In the genomic region with DNA sequence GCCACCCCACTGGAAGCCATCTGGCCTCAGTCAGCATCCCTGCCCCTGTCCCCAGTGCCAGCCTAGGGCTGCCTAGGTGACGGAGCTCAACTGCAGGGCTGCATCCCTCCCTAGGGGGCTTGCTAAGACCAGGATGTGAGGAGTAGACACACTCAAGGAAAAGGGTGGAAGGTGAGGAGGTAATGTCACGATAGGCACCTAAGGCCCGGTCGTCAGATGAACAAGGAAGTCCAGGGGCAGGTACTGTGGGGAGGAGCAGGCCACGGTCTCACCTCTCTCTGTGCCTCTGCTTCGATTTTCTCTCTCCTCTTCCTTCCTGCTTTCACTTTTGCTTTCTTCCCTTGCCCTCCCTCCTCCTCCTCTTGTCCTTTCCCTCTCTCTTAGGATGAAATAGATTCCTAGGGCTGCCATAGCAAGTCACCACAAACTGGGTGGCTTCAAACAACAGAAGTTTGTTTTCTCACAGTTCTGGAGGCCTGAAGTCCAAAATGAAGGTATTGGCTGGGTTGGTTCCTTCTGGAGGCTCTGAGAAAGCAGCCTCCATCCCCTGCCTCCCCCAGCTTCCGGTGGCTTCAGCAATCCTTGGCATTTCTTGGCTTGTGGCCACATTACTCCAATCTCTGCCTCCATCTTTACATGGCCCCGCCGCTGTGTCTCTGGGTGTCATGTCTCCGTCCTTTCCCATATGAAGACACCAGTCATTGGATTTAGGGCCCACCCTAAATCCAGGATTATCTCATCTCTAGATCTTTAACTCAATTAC, we compare ENCODE assay signal across 9 cellular contexts.
DNase-seq lines count a peak whose midpoint lies in the region; ATAC-seq and TF ChIP-seq lines count a peak whose summit lies in the region.
"Had no signal": no experiment of that assay in that cellular context is flagged by ENCODE, and none has a peak within 500 bp of the region (broad histone marks: within the 10 kb centered on the region; RNA-seq: fewer than 3 reads in every experiment).

No MANE protein-coding gene starts in this region.

- H3K4me1 Mint-ChIP-seq in activated naive CD8-positive, alpha-beta T cell (ENCODE audit: low read depth), result peaks cover 22% of the 10 kb centered on the region
- peaks cover 12 to 25% (median 21%) of the 10 kb centered on the region in 4 donors for H3K4me1 Mint-ChIP-seq in naive thymus-derived CD8-positive, alpha-beta T cell

- peak; percentile 37 for DNase-seq in GM10248 (ENCODE audit: extremely low spot score)
- peak; percentile 44 for DNase-seq in NCI-H1694 (lab: John Stamatoyannopoulos, UW)
- peak in 3 of 10 donors; percentile 13 to 32 (median 28) for DNase-seq in naive thymus-derived CD8-positive, alpha-beta T cell
- no peak for DNase-seq in NCI-H526 (lab: John Stamatoyannopoulos, UW)
- no peak for DNase-seq in NCI-H2081 treated with DMSO at 0.1 percent for 48 hours (lab: John Stamatoyannopoulos, UW)
- DNase-seq: midbrain, PC-9 had no signal

- H3K4me3 Mint-ChIP-seq in activated naive CD8-positive, alpha-beta T cell, result peak overlapping the region; percentile 64
- peak overlapping the region; percentile 71 to 91 (median 82) for H3K4me3 Mint-ChIP-seq in naive thymus-derived CD8-positive, alpha-beta T cell

- no peaks in the 10 kb centered on the region for H3K9me3 Mint-ChIP-seq in activated naive CD8-positive, alpha-beta T cell (ENCODE audit: low read depth)
- peaks cover 0 to 2% (median 0%) of the 10 kb centered on the region in 9 donors for H3K9me3 Mint-ChIP-seq in naive thymus-derived CD8-positive, alpha-beta T cell

- peak overlapping the region; percentile 43 for H3K27ac Mint-ChIP-seq in activated naive CD8-positive, alpha-beta T cell
- peak overlapping the region; percentile 76 to 94 (median 88) for H3K27ac Mint-ChIP-seq in naive thymus-derived CD8-positive, alpha-beta T cell

- TF ChIP-seq CTCF in GM10248 (IDR thresholded peaks at IDR 0.05; ENCODE audit: control extremely low read depth, extremely low read depth, low read depth, missing control alignments), result no peak

- peaks cover 3% of the 10 kb centered on the region for H3K36me3 Mint-ChIP-seq in activated naive CD8-positive, alpha-beta T cell
- H3K36me3 Mint-ChIP-seq in naive thymus-derived CD8-positive, alpha-beta T cell, result no peaks in the 10 kb centered on the region

- no peaks in the 10 kb centered on the region for H3K27me3 Mint-ChIP-seq in activated naive CD8-positive, alpha-beta T cell
- no peaks in the 10 kb centered on the region for H3K27me3 Mint-ChIP-seq in naive thymus-derived CD8-positive, alpha-beta T cell

- ATAC-seq in naive thymus-derived CD8-positive, alpha-beta T cell, result peak; percentile 61 to 70
- ATAC-seq in HG03108 (IDR thresholded peaks at IDR 0.05; ENCODE audit: unreplicated experiment), result no peak

- POLR2A ChIA-PET in GM10248 (lab: Yijun Ruan, JAX), result no interaction called here
- POLR2A ChIA-PET in naive thymus-derived CD8-positive, alpha-beta T cell (lab: Charles Lee), result no interaction called here

- CTCF ChIA-PET in GM10248 (lab: Yijun Ruan, JAX), result interaction anchor here (0.9 to 2.0 kb wide), 3 partner anchors 9 to 30 kb away, joined by 3 to 5 read pairs (median 3); no protein-coding TSS in a partner anchor

Comparison
In these comparisons a context has a peak if more than half of its experiments do, and no peak if none do; other contexts are left out.
1. DNase-seq: peak in GM10248 (single experiment) and NCI-H1694 (single experiment); none in NCI-H526 (0 of 2) and NCI-H2081 treated with DMSO at 0.1 percent for 48 hours (single experiment).